1 cellular context compared by ENCODE assay signal in genomic region chr20:57590485-57591288, GRCh38.
A peak's percentile ranks its signal among the peaks of the same experiment; 100 is the strongest.
TF ChIP-seq lines count a peak whose summit lies in the region.

No MANE protein-coding gene starts in this region.

TF ChIP-seq in HepG2, 621 proteins besides CTCF, POLR2A, EP300 and RAD21 (continues in another document):
- TF ChIP-seq ZNF33A (CRISPR knock-in tag; IDR thresholded peaks at IDR 0.05; ENCODE audit: borderline replicate concordance): no peak
- TF ChIP-seq ZNF12 (CRISPR knock-in tag; IDR thresholded peaks at IDR 0.05): no peak
- TF ChIP-seq HNRNPUL1 (IDR thresholded peaks at IDR 0.05; ENCODE audit: low read depth, low read length): no peak
- peak; percentile 13 for TF ChIP-seq IKZF4 (CRISPR knock-in tag; IDR thresholded peaks at IDR 0.05; ENCODE audit: borderline replicate concordance, low read depth, not compliant biosample characterization)
- TF ChIP-seq ZNF784 (CRISPR knock-in tag; IDR thresholded peaks at IDR 0.05; ENCODE audit: borderline replicate concordance): no peak
- no peak for TF ChIP-seq RXRA (CRISPR knock-in tag; IDR thresholded peaks at IDR 0.05)
- no peak for TF ChIP-seq TFDP1 (CRISPR knock-in tag; IDR thresholded peaks at IDR 0.05; ENCODE audit: borderline replicate concordance)
- TF ChIP-seq IRF2 (CRISPR knock-in tag; IDR thresholded peaks at IDR 0.05): 0 out of 2 replicates have a peak, but pooled peaks have one; percentile 39
- TF ChIP-seq ZNF333 (CRISPR knock-in tag; IDR thresholded peaks at IDR 0.05; ENCODE audit: borderline replicate concordance): peak; percentile 67; the same call in 1 of the 2 replicates
- no peak for TF ChIP-seq ZBTB40 (IDR thresholded peaks at IDR 0.05)
- TF ChIP-seq ZBTB40 (CRISPR knock-in tag; IDR thresholded peaks at IDR 0.05): 0 out of 2 replicates have a peak, but pooled peaks have one; percentile 54
- TF ChIP-seq SPEN (CRISPR knock-in tag; IDR thresholded peaks at IDR 0.05; ENCODE audit: low read depth): no peak; the same call in 1 of the 2 replicates
- no peak for TF ChIP-seq ZBED4 (CRISPR knock-in tag; IDR thresholded peaks at IDR 0.05; ENCODE audit: borderline replicate concordance)
- TF ChIP-seq NRL (CRISPR knock-in tag; IDR thresholded peaks at IDR 0.05; ENCODE audit: borderline replicate concordance): peak; percentile 68; the same call in 1 of the 2 replicates
- TF ChIP-seq TRIM22 (IDR thresholded peaks at IDR 0.05): no peak
- no peak for TF ChIP-seq HNF4G (IDR thresholded peaks at IDR 0.05; ENCODE audit: borderline replicate concordance, low read depth, low read length)
- TF ChIP-seq HNF4G (CRISPR knock-in tag; IDR thresholded peaks at IDR 0.05; ENCODE audit: borderline replicate concordance, low read depth): peak; percentile 18; the same call in 1 of the 2 replicates
- TF ChIP-seq ZNF263 (CRISPR knock-in tag; IDR thresholded peaks at IDR 0.05): no peak; the same call in 1 of the 2 replicates
- TF ChIP-seq ZNF574 (CRISPR knock-in tag; IDR thresholded peaks at IDR 0.05): peak; percentile 81
- no peak for TF ChIP-seq ZFP1 (CRISPR knock-in tag; IDR thresholded peaks at IDR 0.05)
- TF ChIP-seq GMEB2 (CRISPR knock-in tag; IDR thresholded peaks at IDR 0.05; ENCODE audit: low read depth): no peak
- TF ChIP-seq ZNF33B (CRISPR knock-in tag; IDR thresholded peaks at IDR 0.05): 0 out of 2 replicates have a peak, but pooled peaks have one; percentile 3
- TF ChIP-seq ARHGAP35 (CRISPR knock-in tag; IDR thresholded peaks at IDR 0.05; ENCODE audit: borderline replicate concordance): 0 out of 2 replicates have a peak, but pooled peaks have one; percentile 59
- TF ChIP-seq ZNF709 (CRISPR knock-in tag; IDR thresholded peaks at IDR 0.05): 0 out of 2 replicates have a peak, but pooled peaks have one; percentile 29
- 0 out of 2 replicates have a peak, but pooled peaks have one; percentile 22 for TF ChIP-seq ZNF576 (CRISPR knock-in tag; IDR thresholded peaks at IDR 0.05)
- TF ChIP-seq PRDM15 (CRISPR knock-in tag; IDR thresholded peaks at IDR 0.05): no peak
- TF ChIP-seq MED1 (CRISPR knock-in tag; IDR thresholded peaks at IDR 0.05): no peak
